Comparison of ENCODE assay signal across 35 cellular contexts in genomic region chr10:45490277-45490676, GRCh38.
"Had no signal": no experiment of that assay in that cellular context is flagged by ENCODE, and none has a peak within 500 bp of the region (broad histone marks: within the 10 kb centered on the region; RNA-seq: fewer than 3 reads in every experiment).

No MANE protein-coding gene starts in this region.

- H3K27me3 ChIP-seq: MG63 had no signal

- DNase-seq: Karpas-422, Kasumi-1, MG63, MM.1S, MV-4-11, NCI-H1048, NCI-H1092, NCI-H1092 treated with DMSO at 0.1 percent for 48 hours, NCI-H1105, NCI-H1105 treated with DMSO at 0.1 percent for 48 hours, NCI-H1417, NCI-H1417 treated with DMSO at 0.1 percent for 48 hours, NCI-H1436, NCI-H1436 treated with DMSO at 0.1 percent for 48 hours, NCI-H146, NCI-H1694, NCI-H1694 treated with DMSO at 0.1 percent for 48 hours, NCI-H187, NCI-H187 treated with DMSO at 0.1 percent for 48 hours, NCI-H1930, NCI-H2029, NCI-H2029 treated with DMSO at 0.1 percent for 48 hours, NCI-H2081, NCI-H2081 treated with DMSO at 0.1 percent for 48 hours, NCI-H2107, NCI-H2171, NCI-H2171 treated with DMSO at 0.1 percent for 48 hours, NCI-H2227 treated with DMSO at 0.1 percent for 48 hours, NCI-H226, NCI-H345, NCI-H446, NCI-H446 treated with DMSO at 0.1 percent for 48 hours, NCI-H510A, NCI-H510A treated with DMSO at 0.1 percent for 48 hours, NCI-H524 had no signal

- H3K36me3 ChIP-seq: MG63 had no signal

- H3K4me3 ChIP-seq: MG63 had no signal
